20 cellular contexts compared by ENCODE assay signal in genomic region chr12:46609671-46610070, GRCh38.
A peak's percentile ranks its signal among the peaks of the same experiment; 100 is the strongest.
DNase-seq lines count a peak whose midpoint lies in the region; ATAC-seq and TF ChIP-seq lines count a peak whose summit lies in the region.
"Had no signal": no experiment of that assay in that cellular context is flagged by ENCODE, and none has a peak within 500 bp of the region (broad histone marks: within the 10 kb centered on the region; RNA-seq: fewer than 3 reads in every experiment).

No MANE protein-coding gene starts in this region.

- no peaks in the 10 kb centered on the region for H3K79me2 ChIP-seq in Loucy (ENCODE audit: insufficient read depth, low read length)
- H3K79me2 ChIP-seq: parathyroid adenoma had no signal

- peaks cover 7 to 14% of the 10 kb centered on the region in 2 donors for H3K9me3 Mint-ChIP-seq in activated T-cell treated with anti-CD3 and anti-CD28 coated beads, Interleukin-2, amount 50 U/mL, for 72 hours
- H3K9me3 Mint-ChIP-seq in central memory CD8-positive, alpha-beta T cell = peaks cover 9% of the 10 kb centered on the region

- peaks cover 21% of the 10 kb centered on the region for H3K4me1 ChIP-seq in Loucy (ENCODE audit: insufficient read depth, low read length, poor library complexity, severe bottlenecking)
- peaks cover 0 to 8% (median 4%) of the 10 kb centered on the region in 5 donors for H3K4me1 ChIP-seq in subcutaneous abdominal adipose tissue (ENCODE audit: control insufficient read depth in 5 of 5, insufficient read depth in 5 of 5, low read length in 5 of 5)

- H3K27me3 Mint-ChIP-seq in activated T-cell treated with anti-CD3 and anti-CD28 coated beads, Interleukin-2, amount 50 U/mL, for 72 hours (ENCODE audit: low read depth) = no peaks in the 10 kb centered on the region
- H3K27me3 Mint-ChIP-seq in central memory CD8-positive, alpha-beta T cell = no peaks in the 10 kb centered on the region
- H3K27me3 Mint-ChIP-seq: stimulated activated naive CD8-positive, alpha-beta T cell treated with anti-CD3 and anti-CD28 coated beads, Interleukin-15, Interleukin-2, amounts not matched to agents 100 ng/mL and 50 ng/mL, for 24 hours had no signal

- no peak for DNase-seq in activated T-cell treated with anti-CD3 and anti-CD28 coated beads, Interleukin-2, amount 50 U/mL, for 72 hours
- DNase-seq in activated T-cell treated with anti-CD3 and anti-CD28 coated beads, Interleukin-2, amount 50 U/mL, for 1 hour = no peak
- DNase-seq in central memory CD8-positive, alpha-beta T cell (ENCODE audit: low spot score in 2 of 2) = no peak
- DNase-seq in GM10248 (ENCODE audit: extremely low spot score) (no peak), SHP77 treated with DMSO at 0.1 percent for 48 hours (lab: John Stamatoyannopoulos, UW) (no peak)
- DNase-seq: activated T-cell treated with anti-CD3 and anti-CD28 coated beads, Interleukin-2, amount 50 U/mL, for 48 hours; amniotic stem cell; cerebellar nuclear complex; effector memory CD4-positive, alpha-beta T cell; glutamatergic neuron; H9; NCI-H2029 treated with DMSO at 0.1 percent for 48 hours; Right ventricle myocardium superior; sigmoid colon; T-helper 9 cell had no signal

- H3K4me2 ChIP-seq in Loucy (ENCODE audit: low read depth, low read length, poor library complexity, severe bottlenecking) = peak overlapping the region; percentile 47

- TF ChIP-seq CTCF in Loucy (conservative IDR thresholded peaks at IDR 0.05; ENCODE audit: low read length) = no peak
- no peak for TF ChIP-seq CTCF in GM10248 (IDR thresholded peaks at IDR 0.05; ENCODE audit: control extremely low read depth, extremely low read depth, low read depth, missing control alignments)

- H3K4me1 Mint-ChIP-seq in activated T-cell treated with anti-CD3 and anti-CD28 coated beads, Interleukin-2, amount 50 U/mL, for 72 hours (ENCODE audit: low read depth) = peaks cover 26% of the 10 kb centered on the region
- H3K4me1 Mint-ChIP-seq in central memory CD8-positive, alpha-beta T cell = peaks cover 45% of the 10 kb centered on the region

- H4K20me1 ChIP-seq in Loucy (ENCODE audit: insufficient read depth, low read length, poor library complexity, severe bottlenecking) = no peaks in the 10 kb centered on the region

- H3F3A ChIP-seq in Loucy (ENCODE audit: low read depth) = no peaks in the 10 kb centered on the region

- peaks cover 11 to 12% of the 10 kb centered on the region in 2 donors for H3K36me3 Mint-ChIP-seq in activated T-cell treated with anti-CD3 and anti-CD28 coated beads, Interleukin-2, amount 50 U/mL, for 72 hours (ENCODE audit: insufficient read depth in 2 of 2)
- no peaks in the 10 kb centered on the region for H3K36me3 Mint-ChIP-seq in central memory CD8-positive, alpha-beta T cell (ENCODE audit: insufficient read depth)

- peak overlapping the region; percentile 33 for H3K27ac ChIP-seq in subcutaneous abdominal adipose tissue (ENCODE audit: low read depth, low read length)
- H3K27ac ChIP-seq: parathyroid adenoma had no signal

- peak; percentile 22 to 30 for ATAC-seq in activated T-cell treated with anti-CD3 and anti-CD28 coated beads, Interleukin-2, amount 50 U/mL, for 72 hours (replicated peaks in 1 of 2)
- ATAC-seq in central memory CD8-positive, alpha-beta T cell (replicated peaks; ENCODE audit: extremely low read depth, poor library complexity, severe bottlenecking) = no peak
- no peak for ATAC-seq in GM18520 (IDR thresholded peaks at IDR 0.05; ENCODE audit: unreplicated experiment)

- no peak overlapping the region for H2AFZ ChIP-seq in Loucy (ENCODE audit: low read length)
- H2AFZ ChIP-seq: parathyroid adenoma had no signal

- CTCF ChIA-PET in GM10248 (lab: Yijun Ruan, JAX) = interaction anchor here (1.3 to 1.4 kb wide), 2 partner anchors 15 to 485 kb away, joined by 3 read pairs; no protein-coding TSS in a partner anchor

- H3K27ac Mint-ChIP-seq in activated T-cell treated with anti-CD3 and anti-CD28 coated beads, Interleukin-2, amount 50 U/mL, for 72 hours = peak overlapping the region; percentile 84
- H3K27ac Mint-ChIP-seq in central memory CD8-positive, alpha-beta T cell (ENCODE audit: low read depth) = peak overlapping the region; percentile 58
- H3K27ac Mint-ChIP-seq: H9; stimulated activated naive CD8-positive, alpha-beta T cell treated with anti-CD3 and anti-CD28 coated beads, Interleukin-15, Interleukin-2, amounts not matched to agents 100 ng/mL and 50 ng/mL, for 24 hours had no signal

- H3K9ac ChIP-seq in Loucy (ENCODE audit: low read depth, low read length, poor library complexity, severe bottlenecking) (no peak overlapping the region), subcutaneous abdominal adipose tissue (ENCODE audit: low read length in 5 of 5) (no peak overlapping the region)
- H3K9ac ChIP-seq: parathyroid adenoma had no signal

- H3K9me3 ChIP-seq in Loucy (ENCODE audit: insufficient read depth, low read depth, low read length) = peaks cover 1% of the 10 kb centered on the region; the same call in 1 of the 2 replicates
- H3K9me3 ChIP-seq in subcutaneous abdominal adipose tissue (ENCODE audit: control insufficient read depth in 5 of 5, low read length in 5 of 5) = no peaks in the 10 kb centered on the region
- H3K9me3 ChIP-seq: sigmoid colon had no signal

- peak overlapping the region; percentile 8 for H3K4me3 ChIP-seq in Loucy (ENCODE audit: low read length, poor library complexity, severe bottlenecking)
- no peak overlapping the region for H3K4me3 ChIP-seq in subcutaneous abdominal adipose tissue (ENCODE audit: low read depth in 1 of 5, low read length in 5 of 5)
- H3K4me3 ChIP-seq: sigmoid colon had no signal

- H3K9me2 ChIP-seq in Loucy (replicated peaks; ENCODE audit: low read depth, low read length) = no peaks in the 10 kb centered on the region

- H3K27me3 ChIP-seq in Loucy (ENCODE audit: insufficient read depth, low read length, poor library complexity, severe bottlenecking) (no peaks in the 10 kb centered on the region), subcutaneous abdominal adipose tissue (ENCODE audit: control insufficient read depth in 5 of 5, insufficient read depth in 4 of 5, low read length in 5 of 5) (no peaks in the 10 kb centered on the region)
- H3K27me3 ChIP-seq: sigmoid colon had no signal

- H3K4me3 Mint-ChIP-seq in activated T-cell treated with anti-CD3 and anti-CD28 coated beads, Interleukin-2, amount 50 U/mL, for 72 hours = peak overlapping the region; percentile 59 to 85
- no peak overlapping the region for H3K4me3 Mint-ChIP-seq in central memory CD8-positive, alpha-beta T cell
- H3K4me3 Mint-ChIP-seq: H9; stimulated activated naive CD8-positive, alpha-beta T cell treated with anti-CD3 and anti-CD28 coated beads, Interleukin-15, Interleukin-2, amounts not matched to agents 100 ng/mL and 50 ng/mL, for 24 hours had no signal

- POLR2A ChIA-PET in GM10248 (lab: Yijun Ruan, JAX) = no interaction called here

- H3K36me3 ChIP-seq in Loucy (ENCODE audit: insufficient read depth, low read length) (no peaks in the 10 kb centered on the region), subcutaneous abdominal adipose tissue (ENCODE audit: control insufficient read depth in 5 of 5, insufficient read depth in 5 of 5, low read length in 5 of 5) (no peaks in the 10 kb centered on the region)
- H3K36me3 ChIP-seq: sigmoid colon had no signal

Comparison
In these comparisons a context has a peak if more than half of its experiments do, and no peak if none do; other contexts are left out.
1. ATAC-seq: peak in activated T-cell treated with anti-CD3 and anti-CD28 coated beads, Interleukin-2, amount 50 U/mL, for 72 hours (2 of 2); none in central memory CD8-positive, alpha-beta T cell (single experiment) and GM18520 (single experiment).